ENCODE assay signal across 21 cellular contexts in genomic region chr7:84469034-84469433, GRCh38.
DNase-seq lines count a peak whose midpoint lies in the region; ATAC-seq, FAIRE-seq and TF ChIP-seq lines count a peak whose summit lies in the region.
"Had no signal": no experiment of that assay in that cellular context is flagged by ENCODE, and none has a peak within 500 bp of the region (broad histone marks: within the 10 kb centered on the region; RNA-seq: fewer than 3 reads in every experiment).

No MANE protein-coding gene starts in this region.

- H3K9me1 ChIP-seq in endothelial cell of umbilical vein (replicated peaks; ENCODE audit: control insufficient read depth, extremely low read depth, insufficient read depth, low read length), result no peaks in the 10 kb centered on the region

- H2BK120ac ChIP-seq in neuronal stem cell (ENCODE audit: low read depth, low read length), result no peak overlapping the region

- CTCF ChIA-PET in endothelial cell of umbilical vein (lab: Charles Lee), result interaction anchor here (1.0 to 1.6 kb wide), 5 partner anchors 10 to 280 kb away, joined by 3 to 7 read pairs (median 4); no protein-coding TSS in a partner anchor

- no peak overlapping the region for H3K4me3 Mint-ChIP-seq in stimulated activated naive CD8-positive, alpha-beta T cell treated with anti-CD3 and anti-CD28 coated beads, Interleukin-15, amount 100 ng/mL, for 72 hours
- H3K4me3 Mint-ChIP-seq: CD8-positive, alpha-beta T cell; GM23338 had no signal

- intact Hi-C loops in endothelial cell of umbilical vein (cut with micrococcal nuclease), result no loop called here

- peak; percentile 25 for DNase-seq in ELR (ENCODE audit: low read depth)
- peak; percentile 12 for DNase-seq in RKO (ENCODE audit: low spot score)
- peak; percentile 61 for DNase-seq in endothelial cell of umbilical vein (ENCODE audit: low read depth, low spot score)
- DNase-seq in neuronal stem cell (ENCODE audit: low spot score), result no peak
- no peak for DNase-seq in stimulated activated naive CD8-positive, alpha-beta T cell treated with anti-CD3 and anti-CD28 coated beads, Interleukin-15, amount 100 ng/mL, for 72 hours
- no peak for DNase-seq in activated CD8-positive, alpha-beta memory T cell treated with anti-CD3 and anti-CD28 coated beads for 24 hours
- DNase-seq in C1 segment of cervical spinal cord (lab: John Stamatoyannopoulos, UW), result no peak
- DNase-seq: Calu3; CD8-positive, alpha-beta T cell; KBM-7; NCI-H1417; NCI-H187; NCI-H345; NCI-H524 treated with DMSO at 0.1 percent for 48 hours; Peyer's patch; Right ventricle myocardium superior had no signal

- TF ChIP-seq CTCF in endothelial cell of umbilical vein (IDR thresholded peaks at IDR 0.05; ENCODE audit: extremely low read depth in 1 of 2, insufficient read depth in 1 of 2, low read depth in 1 of 2, low read length in 2 of 2), result no peak

- POLR2A ChIA-PET in endothelial cell of umbilical vein (lab: Charles Lee), result no interaction called here

- H2BK5ac ChIP-seq in neuronal stem cell (ENCODE audit: low read length), result no peak overlapping the region

- H4K20me1 ChIP-seq in endothelial cell of umbilical vein (replicated peaks; ENCODE audit: control insufficient read depth, extremely low read depth, insufficient read depth, low read length), result no peaks in the 10 kb centered on the region
- H4K20me1 ChIP-seq: BLaER1 had no signal

- H3K4me2 ChIP-seq in endothelial cell of umbilical vein (ENCODE audit: insufficient read depth, low read length), result peak overlapping the region; percentile 16
- no peak overlapping the region for H3K4me2 ChIP-seq in neuronal stem cell (ENCODE audit: insufficient read depth, low read length, poor library complexity, severe bottlenecking)
- H3K4me2 ChIP-seq: A549, BLaER1, GM23338 had no signal

- H2AFZ ChIP-seq in endothelial cell of umbilical vein (ENCODE audit: low read depth, low read length), result peak overlapping the region; percentile 20
- H2AFZ ChIP-seq in neuronal stem cell (ENCODE audit: low read length), result peak overlapping the region; percentile 62
- H2AFZ ChIP-seq: GM23338 had no signal

- TF ChIP-seq POLR2A in endothelial cell of umbilical vein (IDR thresholded peaks at IDR 0.05; ENCODE audit: low read depth, low read length), result no peak

- no peak overlapping the region for H2AK5ac ChIP-seq in neuronal stem cell (ENCODE audit: low read depth, low read length)

- H4K8ac ChIP-seq in neuronal stem cell (ENCODE audit: low read depth, low read length), result no peak overlapping the region

- no peak overlapping the region for H2BK15ac ChIP-seq in neuronal stem cell (ENCODE audit: low read length)

- no peak overlapping the region for H2BK12ac ChIP-seq in neuronal stem cell (ENCODE audit: low read length)

- H3K4me1 ChIP-seq in endothelial cell of umbilical vein (ENCODE audit: control insufficient read depth, extremely low read depth, insufficient read depth, low read length) (peaks cover 5% of the 10 kb centered on the region), neuronal stem cell (ENCODE audit: control insufficient read depth in 2 of 2, insufficient read depth in 1 of 2, low read depth in 1 of 2, low read length in 2 of 2) (no peaks in the 10 kb centered on the region)
- H3K4me1 ChIP-seq: A549, BLaER1, Peyer's patch had no signal

- H3K4me3 ChIP-seq in endothelial cell of umbilical vein (replicated peaks in 1 of 3; ENCODE audit: insufficient read depth in 1 of 3, low read depth in 1 of 3, low read length in 3 of 3) (no peak overlapping the region), neuronal stem cell (ENCODE audit: low read length in 2 of 2) (no peak overlapping the region)
- H3K4me3 ChIP-seq: A549, BLaER1, GM23338, Peyer's patch had no signal

- no TSS peak for BruUV-seq in endothelial cell of umbilical vein (replicated peaks; lab: Mats Ljungman, UMichigan)

- H3K9ac ChIP-seq in endothelial cell of umbilical vein (replicated peaks; ENCODE audit: extremely low read depth, insufficient read depth, low read length), result no peak overlapping the region
- H3K9ac ChIP-seq in neuronal stem cell (ENCODE audit: low read depth, low read length, poor library complexity), result no peak overlapping the region
- H3K9ac ChIP-seq: BLaER1 had no signal

- no peak overlapping the region for H3K4ac ChIP-seq in neuronal stem cell (ENCODE audit: low read length)

- H3K9me3 ChIP-seq in endothelial cell of umbilical vein (replicated peaks; ENCODE audit: control insufficient read depth, insufficient read depth, low read length), result no peaks in the 10 kb centered on the region
- no peaks in the 10 kb centered on the region for H3K9me3 ChIP-seq in neuronal stem cell (replicated peaks in 1 of 2; ENCODE audit: control insufficient read depth in 2 of 2, insufficient read depth in 1 of 2, low read depth in 1 of 2, low read length in 2 of 2)
- H3K9me3 ChIP-seq: A549, BLaER1, Peyer's patch had no signal

- no peak overlapping the region for H3K18ac ChIP-seq in neuronal stem cell (ENCODE audit: low read length)

- H3K79me2 ChIP-seq in endothelial cell of umbilical vein (ENCODE audit: control insufficient read depth, insufficient read depth, low read length), result no peaks in the 10 kb centered on the region

- H3K23ac ChIP-seq in neuronal stem cell (ENCODE audit: low read depth, low read length, poor library complexity), result no peak overlapping the region

- no CpG with 5 or more reads among the region's 3 CpGs for WGBS in neuronal stem cell (ENCODE audit: extremely low coverage in 2 of 2, insufficient read length in 2 of 2, insufficient replicate concordance in 1 of 2), 2 donors

- H3K14ac ChIP-seq in neuronal stem cell (ENCODE audit: low read length), result no peak overlapping the region

- no peaks in the 10 kb centered on the region for H3K27me3 Mint-ChIP-seq in stimulated activated naive CD8-positive, alpha-beta T cell treated with anti-CD3 and anti-CD28 coated beads, Interleukin-15, amount 100 ng/mL, for 72 hours

- H3K27me3 ChIP-seq in endothelial cell of umbilical vein (ENCODE audit: control insufficient read depth in 2 of 2, insufficient read depth in 2 of 2, low read length in 2 of 2) (no peaks in the 10 kb centered on the region), neuronal stem cell (ENCODE audit: control insufficient read depth in 3 of 3, insufficient read depth in 3 of 3, low read depth in 1 of 3, low read length in 3 of 3) (no peaks in the 10 kb centered on the region)
- H3K27me3 ChIP-seq: BLaER1, Peyer's patch had no signal

- ATAC-seq in stimulated activated naive CD8-positive, alpha-beta T cell treated with anti-CD3 and anti-CD28 coated beads, Interleukin-15, amount 100 ng/mL, for 72 hours, result no peak
- ATAC-seq: A549; CD8-positive, alpha-beta T cell; GM23338 had no signal

- no peak overlapping the region for H3K27ac Mint-ChIP-seq in stimulated activated naive CD8-positive, alpha-beta T cell treated with anti-CD3 and anti-CD28 coated beads, Interleukin-15, amount 100 ng/mL, for 72 hours
- H3K27ac Mint-ChIP-seq: CD8-positive, alpha-beta T cell; GM23338 had no signal

- H3K27ac ChIP-seq in endothelial cell of umbilical vein (ENCODE audit: insufficient read depth, low read depth, low read length) (no peak overlapping the region), neuronal stem cell (replicated peaks; ENCODE audit: low read length) (no peak overlapping the region)
- H3K27ac ChIP-seq: A549, BLaER1, Peyer's patch had no signal

- H4K91ac ChIP-seq in neuronal stem cell (ENCODE audit: low read depth, low read length, poor library complexity), result no peak overlapping the region

- dilution Hi-C loops in endothelial cell of umbilical vein (cut with MboI; ENCODE audit: extremely low pct_ligation_motif_present, low sequenced_read_pairs), result no loop called here

- H3K36me3 ChIP-seq in endothelial cell of umbilical vein (ENCODE audit: control insufficient read depth in 2 of 2, extremely low read depth in 1 of 2, insufficient read depth in 2 of 2, low read length in 2 of 2), result no peaks in the 10 kb centered on the region
- H3K36me3 ChIP-seq in neuronal stem cell (replicated peaks in 1 of 2; ENCODE audit: control insufficient read depth in 2 of 2, insufficient read depth in 2 of 2, low read length in 2 of 2), result no peaks in the 10 kb centered on the region
- H3K36me3 ChIP-seq: BLaER1, Peyer's patch had no signal

- H3K4me1 Mint-ChIP-seq in stimulated activated naive CD8-positive, alpha-beta T cell treated with anti-CD3 and anti-CD28 coated beads, Interleukin-15, amount 100 ng/mL, for 72 hours, result no peaks in the 10 kb centered on the region

- no peaks in the 10 kb centered on the region for H3K9me3 Mint-ChIP-seq in stimulated activated naive CD8-positive, alpha-beta T cell treated with anti-CD3 and anti-CD28 coated beads, Interleukin-15, amount 100 ng/mL, for 72 hours
- H3K9me3 Mint-ChIP-seq: CD8-positive, alpha-beta T cell; GM23338 had no signal

- H3K79me1 ChIP-seq in neuronal stem cell (ENCODE audit: low read depth, low read length), result no peaks in the 10 kb centered on the region

- FAIRE-seq in endothelial cell of umbilical vein (lab: Jason Lieb, UNC), result no peak
- FAIRE-seq: A549, GM12891, GM18507 had no signal

TF ChIP-seq in endothelial cell of umbilical vein, 7 proteins besides CTCF, POLR2A, EP300 and RAD21:
- peak; percentile 54 for TF ChIP-seq JUN (IDR thresholded peaks at IDR 0.05; ENCODE audit: borderline replicate concordance, insufficient read depth, insufficient read length, low read depth)
- TF ChIP-seq FOS (IDR thresholded peaks at IDR 0.05; ENCODE audit: borderline replicate concordance, insufficient read depth, low read length), result no peak

Comparison
In these comparisons a context has a peak if more than half of its experiments do, and no peak if none do; other contexts are left out.
1. DNase-seq: peak in ELR (single experiment), RKO (single experiment) and endothelial cell of umbilical vein (single experiment); none in neuronal stem cell (single experiment), stimulated activated naive CD8-positive, alpha-beta T cell treated with anti-CD3 and anti-CD28 coated beads, Interleukin-15, amount 100 ng/mL, for 72 hours (0 of 2), activated CD8-positive, alpha-beta memory T cell treated with anti-CD3 and anti-CD28 coated beads for 24 hours (single experiment) and C1 segment of cervical spinal cord (0 of 14).